In genomic region chr11:78414321-78415051, GRCh38 we compare ENCODE assay signal across 1 cellular context.
TF ChIP-seq lines count a peak whose summit lies in the region.

No MANE protein-coding gene starts in this region.

TF ChIP-seq in WTC11, 78 proteins besides CTCF, POLR2A, EP300 and RAD21 (continued from another document):
- no peak for TF ChIP-seq ELF4 (CRISPR knock-in tag; IDR thresholded peaks at IDR 0.05; ENCODE audit: low read depth)
- no peak for TF ChIP-seq ZNF396 (CRISPR knock-in tag; IDR thresholded peaks at IDR 0.05; ENCODE audit: borderline replicate concordance)
- TF ChIP-seq GRHL2 (CRISPR knock-in tag; IDR thresholded peaks at IDR 0.05; ENCODE audit: insufficient replicate concordance, severe bottlenecking), result no peak
- TF ChIP-seq EMX1 (CRISPR knock-in tag; IDR thresholded peaks at IDR 0.05), result no peak
TF ChIP-seq in WTC11: peak in this region for 0.
